In genomic region chr10:55630491-55631056, GRCh38 we compare ENCODE assay signal across 8 cellular contexts.
A peak's percentile ranks its signal among the peaks of the same experiment; 100 is the strongest.
DNase-seq lines count a peak whose midpoint lies in the region; ATAC-seq and TF ChIP-seq lines count a peak whose summit lies in the region.

No MANE protein-coding gene starts in this region.

- TF ChIP-seq POLR2A in sigmoid colon (IDR thresholded peaks at IDR 0.05) = no peak

- no peak for TF ChIP-seq EP300 in sigmoid colon (IDR thresholded peaks at IDR 0.05)

- H3K9ac ChIP-seq in iPS-15b (ENCODE audit: low read depth, low read length) = peak overlapping the region; percentile 40

- peak overlapping the region; percentile 86 for H3K4me3 ChIP-seq in GM23338
- peak overlapping the region; percentile 92 for H3K4me3 ChIP-seq in iPS-15b (ENCODE audit: low read depth, low read length)
- H3K4me3 ChIP-seq in sigmoid colon = peak overlapping the region; percentile 29 to 62 (median 44)

- intact Hi-C loops in activated T-helper 2 cell treated with anti-CD3 and anti-CD28 coated beads, Interferon-gamma antibody, Interleukin-2, Interleukin-4, amounts not matched to agents 10 μg/mL and 5 μg/mL and 100 μg/mL, durations not matched to agents 14 hours and 24 hours and 36 hours (cut with micrococcal nuclease) = no loop called here
- intact Hi-C loops in sigmoid colon (cut with DNase I) = no loop called here

- H3K4me1 Mint-ChIP-seq in GM23338 = peaks cover 9% of the 10 kb centered on the region
- peaks cover 4% of the 10 kb centered on the region for H3K4me1 Mint-ChIP-seq in activated T-helper 2 cell treated with anti-CD3 and anti-CD28 coated beads, Interferon-gamma antibody, Interleukin-2, Interleukin-4, amounts not matched to agents 10 μg/mL and 5 μg/mL and 100 μg/mL, durations not matched to agents 14 hours and 24 hours and 36 hours (ENCODE audit: low read depth)

- ATAC-seq in GM23338 (peak; percentile 51), GM18868 (IDR thresholded peaks at IDR 0.05; ENCODE audit: unreplicated experiment) (no peak), HG03432 (IDR thresholded peaks at IDR 0.05; ENCODE audit: unreplicated experiment) (no peak)

- TF ChIP-seq CTCF in GM23338 (conservative IDR thresholded peaks at IDR 0.05; ENCODE audit: low read depth in 2 of 2) = no peak
- TF ChIP-seq CTCF in sigmoid colon (IDR thresholded peaks at IDR 0.05) = no peak

- H3K4me3 Mint-ChIP-seq in GM23338 = peak overlapping the region; percentile 89
- H3K4me3 Mint-ChIP-seq in activated T-helper 2 cell treated with anti-CD3 and anti-CD28 coated beads, Interferon-gamma antibody, Interleukin-2, Interleukin-4, amounts not matched to agents 10 μg/mL and 5 μg/mL and 100 μg/mL, durations not matched to agents 14 hours and 24 hours and 36 hours (ENCODE audit: low read depth) = peak overlapping the region; percentile 30

- H3K27me3 ChIP-seq in GM23338 (ENCODE audit: insufficient read depth) (no peaks in the 10 kb centered on the region), iPS-15b (ENCODE audit: control insufficient read depth, insufficient read depth, low read length) (peaks cover 34% of the 10 kb centered on the region), sigmoid colon (peaks cover 0 to 21% (median 4%) of the 10 kb centered on the region in 3 donors)

- no peaks in the 10 kb centered on the region; the same call in 1 of the 2 replicates for H4K20me1 ChIP-seq in GM23338 (replicated peaks; ENCODE audit: insufficient read depth)

- H3K27ac Mint-ChIP-seq in GM23338 = no peak overlapping the region
- no peak overlapping the region for H3K27ac Mint-ChIP-seq in activated T-helper 2 cell treated with anti-CD3 and anti-CD28 coated beads, Interferon-gamma antibody, Interleukin-2, Interleukin-4, amounts not matched to agents 10 μg/mL and 5 μg/mL and 100 μg/mL, durations not matched to agents 14 hours and 24 hours and 36 hours

- H3F3A ChIP-seq in GM23338 (replicated peaks; ENCODE audit: low read depth) = no peaks in the 10 kb centered on the region

- no peaks in the 10 kb centered on the region for H3K36me3 Mint-ChIP-seq in GM23338 (ENCODE audit: low read depth)
- no peaks in the 10 kb centered on the region for H3K36me3 Mint-ChIP-seq in activated T-helper 2 cell treated with anti-CD3 and anti-CD28 coated beads, Interferon-gamma antibody, Interleukin-2, Interleukin-4, amounts not matched to agents 10 μg/mL and 5 μg/mL and 100 μg/mL, durations not matched to agents 14 hours and 24 hours and 36 hours (ENCODE audit: low read depth)

- peak overlapping the region; percentile 99 for H2AFZ ChIP-seq in GM23338

- H3K4me1 ChIP-seq in GM23338 (ENCODE audit: insufficient read depth) (peaks cover 10% of the 10 kb centered on the region), iPS-15b (ENCODE audit: control insufficient read depth, insufficient read depth, low read length) (peaks cover 2% of the 10 kb centered on the region), sigmoid colon (peaks cover 0 to 25% (median 14%) of the 10 kb centered on the region in 4 donors)

- no peaks in the 10 kb centered on the region for H3K9me3 ChIP-seq in iPS-15b (ENCODE audit: control insufficient read depth, insufficient read depth, low read length)
- no peaks in the 10 kb centered on the region for H3K9me3 ChIP-seq in sigmoid colon

- H3K27me3 Mint-ChIP-seq in GM23338 (ENCODE audit: insufficient read depth, low read depth, poor library complexity) = no peaks in the 10 kb centered on the region
- H3K27me3 Mint-ChIP-seq in activated T-helper 2 cell treated with anti-CD3 and anti-CD28 coated beads, Interferon-gamma antibody, Interleukin-2, Interleukin-4, amounts not matched to agents 10 μg/mL and 5 μg/mL and 100 μg/mL, durations not matched to agents 14 hours and 24 hours and 36 hours (ENCODE audit: low read depth) = peaks cover 27% of the 10 kb centered on the region

- H3K9me2 ChIP-seq in GM23338 (ENCODE audit: insufficient read depth) = no peaks in the 10 kb centered on the region; the same call in 1 of the 2 replicates

- no peak overlapping the region for H3K27ac ChIP-seq in GM23338 (ENCODE audit: low read depth)
- no peak overlapping the region for H3K27ac ChIP-seq in sigmoid colon

- peak overlapping the region; percentile 94 for H3K4me2 ChIP-seq in GM23338

- WGBS in sigmoid colon, 2 donors = 4 to 10% methylated on average over 35 of the region's 35 CpGs

- peak; percentile 64 for DNase-seq in GM23338 (ENCODE audit: low spot score)
- DNase-seq in activated T-helper 2 cell treated with anti-CD3 and anti-CD28 coated beads, Interferon-gamma antibody, Interleukin-2, Interleukin-4, amounts not matched to agents 10 μg/mL and 5 μg/mL and 100 μg/mL, durations not matched to agents 14 hours and 24 hours and 36 hours (ENCODE audit: low spot score) = no peak
- DNase-seq in sigmoid colon = no peak
- no peak for DNase-seq in NCI-H187 (lab: John Stamatoyannopoulos, UW)
- DNase-seq in NCI-H526 (lab: John Stamatoyannopoulos, UW) = no peak

- H3K9me3 Mint-ChIP-seq in GM23338 = no peaks in the 10 kb centered on the region
- no peaks in the 10 kb centered on the region for H3K9me3 Mint-ChIP-seq in activated T-helper 2 cell treated with anti-CD3 and anti-CD28 coated beads, Interferon-gamma antibody, Interleukin-2, Interleukin-4, amounts not matched to agents 10 μg/mL and 5 μg/mL and 100 μg/mL, durations not matched to agents 14 hours and 24 hours and 36 hours

- H3K36me3 ChIP-seq in GM23338 (ENCODE audit: insufficient read depth) = no peaks in the 10 kb centered on the region
- no peaks in the 10 kb centered on the region for H3K36me3 ChIP-seq in iPS-15b (ENCODE audit: control insufficient read depth, insufficient read depth, low read length)
- no peaks in the 10 kb centered on the region for H3K36me3 ChIP-seq in sigmoid colon

- no peaks in the 10 kb centered on the region for H3K79me2 ChIP-seq in GM23338 (replicated peaks; ENCODE audit: insufficient read depth)

TF ChIP-seq in GM23338, 12 proteins besides CTCF, POLR2A, EP300 and RAD21:
- TF ChIP-seq STAT1 (IDR thresholded peaks at IDR 0.05; ENCODE audit: unreplicated experiment) (no peak), EZH2phosphoT487 (IDR thresholded peaks at IDR 0.05; ENCODE audit: unreplicated experiment) (no peak)
